ENCODE assay signal across 8 cellular contexts in the genomic region with DNA sequence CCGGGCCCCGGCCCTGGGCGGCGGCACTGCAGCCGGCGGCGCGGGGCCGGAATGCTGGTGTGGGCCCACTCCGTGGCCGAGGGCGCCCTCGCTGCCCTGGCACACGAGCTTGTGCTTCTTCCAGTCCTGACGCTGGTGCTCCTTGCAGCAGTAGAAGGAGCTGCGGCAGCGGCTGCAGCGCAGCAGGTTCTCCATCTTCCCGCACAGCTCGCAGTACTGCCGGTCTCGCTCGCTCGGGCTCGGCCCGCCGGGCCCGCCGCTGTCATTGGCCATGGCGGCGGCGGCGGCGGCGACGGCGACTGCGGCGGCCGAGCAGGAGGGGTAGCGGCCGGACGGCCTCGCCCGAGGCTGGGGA. TPM values are rescaled to one million over a fixed set of nuclear protein-coding genes. Genes with fewer than 3 reads are reported as not detected.
DNase-seq lines count a peak whose midpoint lies in the region; ATAC-seq and TF ChIP-seq lines count a peak whose summit lies in the region.

No MANE protein-coding gene starts in this region.

- H3K36me3 ChIP-seq in NT2/D1 (ENCODE audit: insufficient read depth, insufficient read length, low read length) (peaks cover 7% of the 10 kb centered on the region), hepatocyte (replicated peaks; ENCODE audit: insufficient read depth, low read depth) (no peaks in the 10 kb centered on the region), sigmoid colon (no peaks in the 10 kb centered on the region)

- H3K79me2 ChIP-seq in hepatocyte, result peaks cover 46% of the 10 kb centered on the region

- H3K9me2 ChIP-seq in hepatocyte (replicated peaks; ENCODE audit: insufficient read depth), result no peaks in the 10 kb centered on the region

- peaks cover 43% of the 10 kb centered on the region for H4K20me1 ChIP-seq in hepatocyte (ENCODE audit: insufficient read depth, poor library complexity, severe bottlenecking)

- peak overlapping the region; percentile 62 for H2AFZ ChIP-seq in hepatocyte

- ATAC-seq in HG02642 (IDR thresholded peaks at IDR 0.05; ENCODE audit: poor library complexity, unreplicated experiment), result peak; percentile 35

- peak overlapping the region; percentile 90 for H3K9ac ChIP-seq in NT2/D1 (ENCODE audit: insufficient read length, low read depth)

- TF ChIP-seq CTCF in hepatocyte (IDR thresholded peaks at IDR 0.05; ENCODE audit: poor library complexity) (no peak), sigmoid colon (IDR thresholded peaks at IDR 0.05) (no peak)

- H3K27ac ChIP-seq in hepatocyte (peak overlapping the region; percentile 95), sigmoid colon (peak overlapping the region; percentile 98 to 99 (median 98))

- H3K4me1 ChIP-seq in NT2/D1 (ENCODE audit: insufficient read depth, insufficient read length) (no peaks in the 10 kb centered on the region), hepatocyte (ENCODE audit: insufficient read depth) (peaks cover 32% of the 10 kb centered on the region), sigmoid colon (peaks cover 0 to 49% (median 41%) of the 10 kb centered on the region in 4 donors)

- H3K9me3 ChIP-seq in NT2/D1 (ENCODE audit: insufficient read depth, low read length), result no peaks in the 10 kb centered on the region
- no peaks in the 10 kb centered on the region for H3K9me3 ChIP-seq in hepatocyte (ENCODE audit: low read depth)
- no peaks in the 10 kb centered on the region for H3K9me3 ChIP-seq in sigmoid colon

- intact Hi-C loops in sigmoid colon (cut with DNase I), result loop anchor here (5.0 kb wide), 2 partner anchors 39 to 171 kb away; no protein-coding TSS in a partner anchor

- DNase-seq in activated naive CD4-positive, alpha-beta T cell (lab: John Stamatoyannopoulos, UW), result peak in 3 of 4 experiments; percentile 27 to 51 (median 40)
- DNase-seq in activated naive CD4-positive, alpha-beta T cell treated with anti-CD3 and anti-CD28 coated beads, Interleukin-2, amount 50 U/mL, for 16 hours, result no peak
- DNase-seq in NT2/D1 (ENCODE audit: low read depth, low spot score), result peak; percentile 28
- DNase-seq in amniotic epithelial cell (ENCODE audit: low read depth), result peak; percentile 48
- DNase-seq in hepatocyte (ENCODE audit: low spot score), result peak; percentile 74
- peak; percentile 70 for DNase-seq in sigmoid colon
- DNase-seq in cerebellar nuclear complex (lab: John Stamatoyannopoulos, UW), result no peak

- 1% methylated on average over 44 of the region's 45 CpGs for WGBS in hepatocyte (ENCODE audit: low lambda C conversion rate, missing lambda C conversion rate)
- WGBS in sigmoid colon, 2 donors, result 0% methylated on average over 45 of the region's 45 CpGs

- H3K27me3 ChIP-seq in NT2/D1 (ENCODE audit: insufficient read depth, insufficient read length) (peaks cover 50% of the 10 kb centered on the region), hepatocyte (no peaks in the 10 kb centered on the region), sigmoid colon (no peaks in the 10 kb centered on the region)

- no peak for TF ChIP-seq EP300 in sigmoid colon (IDR thresholded peaks at IDR 0.05)

- TF ChIP-seq POLR2A in sigmoid colon (IDR thresholded peaks at IDR 0.05), result no peak

- H3K4me3 ChIP-seq in NT2/D1 (ENCODE audit: insufficient read length, low read depth) (peak overlapping the region; percentile 73), hepatocyte (peak overlapping the region; percentile 43), sigmoid colon (peak overlapping the region; percentile 66 to 90 (median 88))

- H3K4me2 ChIP-seq in hepatocyte, result peak overlapping the region; percentile 84

RNA-seq across cellular contexts. Expression of a gene that starts 0.5 kb away (rescaled TPM):
- total RNA-seq in hepatocyte, result 31.4 and 36.5 TPM in 2 replicates
- polyA plus RNA-seq in hepatocyte, result 18.3 and 20.5 TPM in 2 replicates
- 10 to 100 TPM; 37.8 to 51.7 (median 46.0) TPM for total RNA-seq in sigmoid colon
- 10 to 100 TPM; 16.2 to 36.3 (median 18.0) TPM for polyA plus RNA-seq in sigmoid colon

Comparison
In these comparisons a context has a peak if more than half of its experiments do, and no peak if none do; other contexts are left out.
1. DNase-seq: peak in activated naive CD4-positive, alpha-beta T cell (3 of 4), NT2/D1 (single experiment), amniotic epithelial cell (single experiment), hepatocyte (single experiment) and sigmoid colon (single experiment); none in activated naive CD4-positive, alpha-beta T cell treated with anti-CD3 and anti-CD28 coated beads, Interleukin-2, amount 50 U/mL, for 16 hours (single experiment) and cerebellar nuclear complex (0 of 2).
2. Peak in every context shown above with its lines, with median percentiles within 50 percentile points of each other: H3K4me3 ChIP-seq.